8 cellular contexts compared by ENCODE assay signal in genomic region chr19:41951686-41952172, GRCh38. TPM values are rescaled to one million over a fixed set of nuclear protein-coding genes. Genes with fewer than 3 reads are reported as not detected.
A peak's percentile ranks its signal among the peaks of the same experiment; 100 is the strongest.
DNase-seq lines count a peak whose midpoint lies in the region; ATAC-seq and TF ChIP-seq lines count a peak whose summit lies in the region.

No MANE protein-coding gene starts in this region.

- POLR2A ChIA-PET in naive thymus-derived CD8-positive, alpha-beta T cell (lab: Charles Lee) = interaction anchor here (0.6 to 13.4 kb wide), 5 partner anchors 9 to 93 kb away, joined by 3 to 197 read pairs (median 26); partner anchors contain the start of genes ARHGEF1 and RPS19

- peak overlapping the region in 4 of 10 donors; percentile 22 to 66 (median 43) for H3K4me3 Mint-ChIP-seq in naive thymus-derived CD8-positive, alpha-beta T cell
- no peak overlapping the region for H3K4me3 Mint-ChIP-seq in stimulated activated memory B cell treated with anti-CD40 and anti-IgM and Interleukin-4, amounts not matched to agents 10 μg/mL and 1 μg/mL and 100 μg/mL, for 72 hours

- H3K36me3 Mint-ChIP-seq in naive thymus-derived CD8-positive, alpha-beta T cell = peaks cover 0 to 9% (median 0%) of the 10 kb centered on the region in 3 donors
- H3K36me3 Mint-ChIP-seq in stimulated activated memory B cell treated with anti-CD40 and anti-IgM and Interleukin-4, amounts not matched to agents 10 μg/mL and 1 μg/mL and 100 μg/mL, for 72 hours = peaks cover 5% of the 10 kb centered on the region

- no peak for TF ChIP-seq POLR2A in esophagus squamous epithelium (IDR thresholded peaks at IDR 0.05)

- TF ChIP-seq CTCF in esophagus squamous epithelium (IDR thresholded peaks at IDR 0.05) = peak; percentile 92 to 99 (median 95)

- no peaks in the 10 kb centered on the region for H3K27me3 ChIP-seq in esophagus squamous epithelium

- no peaks in the 10 kb centered on the region for H3K9me3 ChIP-seq in esophagus squamous epithelium

- H3K4me1 Mint-ChIP-seq in naive thymus-derived CD8-positive, alpha-beta T cell = peaks cover 17 to 35% (median 26%) of the 10 kb centered on the region in 4 donors
- H3K4me1 Mint-ChIP-seq in stimulated activated memory B cell treated with anti-CD40 and anti-IgM and Interleukin-4, amounts not matched to agents 10 μg/mL and 1 μg/mL and 100 μg/mL, for 72 hours = peaks cover 38% of the 10 kb centered on the region

- no peak overlapping the region for H3K4me3 ChIP-seq in esophagus squamous epithelium

- H3K4me1 ChIP-seq in esophagus squamous epithelium = peaks cover 0 to 6% (median 6%) of the 10 kb centered on the region in 3 donors

- peak overlapping the region; percentile 57 to 97 (median 86) for H3K27ac Mint-ChIP-seq in naive thymus-derived CD8-positive, alpha-beta T cell
- H3K27ac Mint-ChIP-seq in stimulated activated memory B cell treated with anti-CD40 and anti-IgM and Interleukin-4, amounts not matched to agents 10 μg/mL and 1 μg/mL and 100 μg/mL, for 72 hours = peak overlapping the region; percentile 96

- peak; percentile 85 for DNase-seq in CD1c-positive myeloid dendritic cell (ENCODE audit: extremely low spot score)
- peak; percentile 58 for DNase-seq in NOMO-1 treated with dmso at 0.1 percent for 144 hours (lab: John Stamatoyannopoulos, UW; ENCODE audit: unreplicated experiment)
- DNase-seq in activated T-cell treated with anti-CD3 and anti-CD28 coated beads for 1 hour (ENCODE audit: low read depth) = peak; percentile 90
- DNase-seq in esophagus squamous epithelium (lab: John Stamatoyannopoulos, UW) = no peak
- DNase-seq in naive thymus-derived CD8-positive, alpha-beta T cell = peak; percentile 69 to 93 (median 84)

- no peak overlapping the region for H3K27ac ChIP-seq in esophagus squamous epithelium

- intact Hi-C loops in esophagus squamous epithelium (cut with DNase I) = loop anchor here (10.0 kb wide), 1 partner anchor 77 kb away; the partner anchor contains the start of gene CD79A

- no peaks in the 10 kb centered on the region for H3K27me3 Mint-ChIP-seq in naive thymus-derived CD8-positive, alpha-beta T cell
- no peaks in the 10 kb centered on the region for H3K27me3 Mint-ChIP-seq in stimulated activated memory B cell treated with anti-CD40 and anti-IgM and Interleukin-4, amounts not matched to agents 10 μg/mL and 1 μg/mL and 100 μg/mL, for 72 hours

- WGBS in esophagus squamous epithelium, 2 donors = 3 to 4% methylated on average over 11 to 12 of the region's 12 CpGs

- no peaks in the 10 kb centered on the region for H3K9me3 Mint-ChIP-seq in naive thymus-derived CD8-positive, alpha-beta T cell
- H3K9me3 Mint-ChIP-seq in stimulated activated memory B cell treated with anti-CD40 and anti-IgM and Interleukin-4, amounts not matched to agents 10 μg/mL and 1 μg/mL and 100 μg/mL, for 72 hours = no peaks in the 10 kb centered on the region

- ATAC-seq in HG02642 (IDR thresholded peaks at IDR 0.05; ENCODE audit: poor library complexity, unreplicated experiment) (peak; percentile 58), HG02571 (IDR thresholded peaks at IDR 0.05; ENCODE audit: unreplicated experiment) (no peak)
- ATAC-seq in naive thymus-derived CD8-positive, alpha-beta T cell = peak; percentile 86 to 88
- ATAC-seq in stimulated activated memory B cell treated with anti-CD40 and anti-IgM and Interleukin-4, amounts not matched to agents 10 μg/mL and 1 μg/mL and 100 μg/mL, for 72 hours = peak; percentile 91

- peaks cover 0 to 16% (median 8%) of the 10 kb centered on the region in 3 donors for H3K36me3 ChIP-seq in esophagus squamous epithelium

RNA-seq across cellular contexts. Expression of gene RABAC1, which starts 7.4 kb away (rescaled TPM):
- total RNA-seq in esophagus squamous epithelium = 100 to 1,000 TPM in 3 of 4 donors, 10 to 100 TPM in 1; 47.4 to 113 (median 103) TPM
- total RNA-seq in naive thymus-derived CD8-positive, alpha-beta T cell = 10 to 100 TPM; 87.6 to 90.3 TPM
- polyA plus RNA-seq in naive thymus-derived CD8-positive, alpha-beta T cell = 100 to 1,000 TPM; 201 to 288 (median 231) TPM

RNA-seq across cellular contexts. Expression of gene ERFL, which starts 23.5 kb away (rescaled TPM):
- total RNA-seq in esophagus squamous epithelium = not detected
- 1 to 10 TPM; 7.5 to 8.1 TPM for total RNA-seq in naive thymus-derived CD8-positive, alpha-beta T cell
- polyA plus RNA-seq in naive thymus-derived CD8-positive, alpha-beta T cell = not detected

RNA-seq across cellular contexts. Expression of gene ATP1A3, which starts 42.3 kb away (rescaled TPM):
- under 1 TPM in 2 of 4 donors, not detected in 2; 0.19 to 0.42 TPM for total RNA-seq in esophagus squamous epithelium
- total RNA-seq in naive thymus-derived CD8-positive, alpha-beta T cell = 1 to 10 TPM; 3.4 to 6.2 TPM
- polyA plus RNA-seq in naive thymus-derived CD8-positive, alpha-beta T cell = 1 to 10 TPM; 2.8 to 4.9 (median 2.8) TPM

Comparison
In these comparisons a context has a peak if more than half of its experiments do, and no peak if none do; other contexts are left out.
1. RNA of gene ERFL, which starts 23.5 kb away (total RNA-seq): 7.5 to 8.1 TPM in naive thymus-derived CD8-positive, alpha-beta T cell; not detected in esophagus squamous epithelium; every median in the first group is over 4 times any median in the second.